ENCODE assay signal across 1 cellular context in genomic region chr21:42199488-42200463, GRCh38.
TF ChIP-seq lines count a peak whose summit lies in the region.

No MANE protein-coding gene starts in this region.

TF ChIP-seq in K562, 482 proteins besides CTCF, POLR2A, EP300 and RAD21 (continued from another document and continues in another):
- TF ChIP-seq, protein P1, sequence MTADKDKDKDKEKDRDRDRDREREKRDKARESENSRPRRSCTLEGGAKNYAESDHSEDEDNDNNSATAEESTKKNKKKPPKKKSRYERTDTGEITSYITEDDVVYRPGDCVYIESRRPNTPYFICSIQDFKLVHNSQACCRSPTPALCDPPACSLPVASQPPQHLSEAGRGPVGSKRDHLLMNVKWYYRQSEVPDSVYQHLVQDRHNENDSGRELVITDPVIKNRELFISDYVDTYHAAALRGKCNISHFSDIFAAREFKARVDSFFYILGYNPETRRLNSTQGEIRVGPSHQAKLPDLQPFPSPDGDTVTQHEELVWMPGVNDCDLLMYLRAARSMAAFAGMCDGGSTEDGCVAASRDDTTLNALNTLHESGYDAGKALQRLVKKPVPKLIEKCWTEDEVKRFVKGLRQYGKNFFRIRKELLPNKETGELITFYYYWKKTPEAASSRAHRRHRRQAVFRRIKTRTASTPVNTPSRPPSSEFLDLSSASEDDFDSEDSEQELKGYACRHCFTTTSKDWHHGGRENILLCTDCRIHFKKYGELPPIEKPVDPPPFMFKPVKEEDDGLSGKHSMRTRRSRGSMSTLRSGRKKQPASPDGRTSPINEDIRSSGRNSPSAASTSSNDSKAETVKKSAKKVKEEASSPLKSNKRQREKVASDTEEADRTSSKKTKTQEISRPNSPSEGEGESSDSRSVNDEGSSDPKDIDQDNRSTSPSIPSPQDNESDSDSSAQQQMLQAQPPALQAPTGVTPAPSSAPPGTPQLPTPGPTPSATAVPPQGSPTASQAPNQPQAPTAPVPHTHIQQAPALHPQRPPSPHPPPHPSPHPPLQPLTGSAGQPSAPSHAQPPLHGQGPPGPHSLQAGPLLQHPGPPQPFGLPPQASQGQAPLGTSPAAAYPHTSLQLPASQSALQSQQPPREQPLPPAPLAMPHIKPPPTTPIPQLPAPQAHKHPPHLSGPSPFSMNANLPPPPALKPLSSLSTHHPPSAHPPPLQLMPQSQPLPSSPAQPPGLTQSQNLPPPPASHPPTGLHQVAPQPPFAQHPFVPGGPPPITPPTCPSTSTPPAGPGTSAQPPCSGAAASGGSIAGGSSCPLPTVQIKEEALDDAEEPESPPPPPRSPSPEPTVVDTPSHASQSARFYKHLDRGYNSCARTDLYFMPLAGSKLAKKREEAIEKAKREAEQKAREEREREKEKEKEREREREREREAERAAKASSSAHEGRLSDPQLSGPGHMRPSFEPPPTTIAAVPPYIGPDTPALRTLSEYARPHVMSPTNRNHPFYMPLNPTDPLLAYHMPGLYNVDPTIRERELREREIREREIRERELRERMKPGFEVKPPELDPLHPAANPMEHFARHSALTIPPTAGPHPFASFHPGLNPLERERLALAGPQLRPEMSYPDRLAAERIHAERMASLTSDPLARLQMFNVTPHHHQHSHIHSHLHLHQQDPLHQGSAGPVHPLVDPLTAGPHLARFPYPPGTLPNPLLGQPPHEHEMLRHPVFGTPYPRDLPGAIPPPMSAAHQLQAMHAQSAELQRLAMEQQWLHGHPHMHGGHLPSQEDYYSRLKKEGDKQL (CRISPR knock-in tag; IDR thresholded peaks at IDR 0.05; ENCODE audit: borderline replicate concordance): no peak
- peak; percentile 80 to 81; a peak in 2 of 4 replicates for TF ChIP-seq TRIM24 (IDR thresholded peaks at IDR 0.05)
- 0 out of 2 replicates have a peak, but pooled peaks have one; percentile 31 for TF ChIP-seq NFE2 (IDR thresholded peaks at IDR 0.05; ENCODE audit: low read depth)
- no peak for TF ChIP-seq MIER1 (IDR thresholded peaks at IDR 0.05; ENCODE audit: low read depth)
- TF ChIP-seq FOXJ3 (CRISPR knock-in tag; IDR thresholded peaks at IDR 0.05): no peak
- TF ChIP-seq CTBP1 (IDR thresholded peaks at IDR 0.05; ENCODE audit: borderline replicate concordance): peak; percentile 14; the same call in 1 of the 2 replicates
- no peak for TF ChIP-seq TOE1 (IDR thresholded peaks at IDR 0.05; ENCODE audit: borderline replicate concordance)
- TF ChIP-seq TOE1 (CRISPR knock-in tag; IDR thresholded peaks at IDR 0.05; ENCODE audit: borderline replicate concordance, low read depth): no peak
- TF ChIP-seq BRD9 (IDR thresholded peaks at IDR 0.05; ENCODE audit: low read depth, partially characterized antibody): no peak
- no peak for TF ChIP-seq SMARCB1 (IDR thresholded peaks at IDR 0.05; ENCODE audit: insufficient read length, low read depth)
- TF ChIP-seq EZH2 (IDR thresholded peaks at IDR 0.05; ENCODE audit: borderline replicate concordance, low read depth, low read length): no peak
- no peak for TF ChIP-seq TAF9B (IDR thresholded peaks at IDR 0.05; ENCODE audit: partially characterized antibody)
- TF ChIP-seq CXXC5 (CRISPR knock-in tag; IDR thresholded peaks at IDR 0.05): no peak
- TF ChIP-seq ATF2 (CRISPR knock-in tag; IDR thresholded peaks at IDR 0.05): no peak
- no peak for TF ChIP-seq AFF1 (IDR thresholded peaks at IDR 0.05; ENCODE audit: low read depth in 1 of 2, partially characterized antibody in 2 of 2)
- no peak for TF ChIP-seq ZNF384 (IDR thresholded peaks at IDR 0.05; ENCODE audit: low read depth, low read length)
- no peak for TF ChIP-seq MED1 (CRISPR knock-in tag; IDR thresholded peaks at IDR 0.05; ENCODE audit: borderline replicate concordance)
- TF ChIP-seq TSHZ1 (CRISPR knock-in tag; IDR thresholded peaks at IDR 0.05): no peak
- TF ChIP-seq IFI16 (CRISPR knock-in tag; IDR thresholded peaks at IDR 0.05): no peak
- no peak for TF ChIP-seq USF1 (CRISPR knock-in tag; IDR thresholded peaks at IDR 0.05)
- TF ChIP-seq CLOCK (CRISPR knock-in tag; IDR thresholded peaks at IDR 0.05; ENCODE audit: borderline replicate concordance): no peak
- TF ChIP-seq HOXB6 (CRISPR knock-in tag; IDR thresholded peaks at IDR 0.05; ENCODE audit: borderline replicate concordance): no peak
- TF ChIP-seq CREBBP (IDR thresholded peaks at IDR 0.05; ENCODE audit: low read depth, low read length): no peak
- TF ChIP-seq POLR2G (IDR thresholded peaks at IDR 0.05; ENCODE audit: low read depth, low read length): no peak
- peak; percentile 89 for TF ChIP-seq ATF7 (IDR thresholded peaks at IDR 0.05)
- TF ChIP-seq KLF6 (CRISPR knock-in tag; IDR thresholded peaks at IDR 0.05; ENCODE audit: borderline replicate concordance): no peak
- TF ChIP-seq ZNF551 (CRISPR knock-in tag; IDR thresholded peaks at IDR 0.05): no peak
- TF ChIP-seq ZNF75A (CRISPR knock-in tag; IDR thresholded peaks at IDR 0.05): no peak
- TF ChIP-seq SRF (CRISPR knock-in tag; IDR thresholded peaks at IDR 0.05): peak in 1 of 2 experiments; percentile 52; a peak in 1 of 4 replicates
- TF ChIP-seq ZNF347 (CRISPR knock-in tag; IDR thresholded peaks at IDR 0.05; ENCODE audit: low read depth): no peak
- peak in 1 of 2 experiments; percentile 22; a peak in 1 of 4 replicates for TF ChIP-seq MAZ (CRISPR knock-in tag; conservative IDR thresholded peaks at IDR 0.05 in 1 of 2, IDR thresholded peaks at IDR 0.05 in 1 of 2)
- TF ChIP-seq ZNF232 (CRISPR knock-in tag; IDR thresholded peaks at IDR 0.05): no peak
- no peak for TF ChIP-seq KAT7 (CRISPR knock-in tag; IDR thresholded peaks at IDR 0.05; ENCODE audit: borderline replicate concordance)
- TF ChIP-seq EWSR1 (IDR thresholded peaks at IDR 0.05; ENCODE audit: borderline replicate concordance, low read depth, partially characterized antibody): no peak
- TF ChIP-seq TCF7L2 (IDR thresholded peaks at IDR 0.05; ENCODE audit: low read depth, low read length): no peak
- TF ChIP-seq PTRF (tag; IDR thresholded peaks at IDR 0.05): no peak
- TF ChIP-seq ZBED1 (IDR thresholded peaks at IDR 0.05): no peak
- peak; percentile 65; the same call in 1 of the 2 replicates for TF ChIP-seq ZNF197 (CRISPR knock-in tag; IDR thresholded peaks at IDR 0.05; ENCODE audit: low read depth)
- no peak for TF ChIP-seq MEF2A (IDR thresholded peaks at IDR 0.05; ENCODE audit: control insufficient read depth, low read depth, low read length)
- TF ChIP-seq, protein P2, sequence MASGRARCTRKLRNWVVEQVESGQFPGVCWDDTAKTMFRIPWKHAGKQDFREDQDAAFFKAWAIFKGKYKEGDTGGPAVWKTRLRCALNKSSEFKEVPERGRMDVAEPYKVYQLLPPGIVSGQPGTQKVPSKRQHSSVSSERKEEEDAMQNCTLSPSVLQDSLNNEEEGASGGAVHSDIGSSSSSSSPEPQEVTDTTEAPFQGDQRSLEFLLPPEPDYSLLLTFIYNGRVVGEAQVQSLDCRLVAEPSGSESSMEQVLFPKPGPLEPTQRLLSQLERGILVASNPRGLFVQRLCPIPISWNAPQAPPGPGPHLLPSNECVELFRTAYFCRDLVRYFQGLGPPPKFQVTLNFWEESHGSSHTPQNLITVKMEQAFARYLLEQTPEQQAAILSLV (tag; IDR thresholded peaks at IDR 0.05): peak; percentile 71
- no peak for TF ChIP-seq ZNF274 (IDR thresholded peaks at IDR 0.05; ENCODE audit: borderline replicate concordance, low read depth, low read length)
- peak; percentile 50 for TF ChIP-seq ELF1 (tag; IDR thresholded peaks at IDR 0.05)
- no peak for TF ChIP-seq CBFA2T3 (IDR thresholded peaks at IDR 0.05)
- TF ChIP-seq TCFL5 (CRISPR knock-in tag; conservative IDR thresholded peaks at IDR 0.05): no peak
- peak; percentile 59 for TF ChIP-seq GABPA (tag; conservative IDR thresholded peaks at IDR 0.05; ENCODE audit: low read depth)
- peak; percentile 83 for TF ChIP-seq ETV1 (tag; conservative IDR thresholded peaks at IDR 0.05; ENCODE audit: low read depth)
- TF ChIP-seq CBX1 (IDR thresholded peaks at IDR 0.05; ENCODE audit: low read depth): no peak
- no peak for TF ChIP-seq GATAD2B (IDR thresholded peaks at IDR 0.05; ENCODE audit: borderline replicate concordance)
